ENCODE assay signal across 7 cellular contexts in the genomic region with DNA sequence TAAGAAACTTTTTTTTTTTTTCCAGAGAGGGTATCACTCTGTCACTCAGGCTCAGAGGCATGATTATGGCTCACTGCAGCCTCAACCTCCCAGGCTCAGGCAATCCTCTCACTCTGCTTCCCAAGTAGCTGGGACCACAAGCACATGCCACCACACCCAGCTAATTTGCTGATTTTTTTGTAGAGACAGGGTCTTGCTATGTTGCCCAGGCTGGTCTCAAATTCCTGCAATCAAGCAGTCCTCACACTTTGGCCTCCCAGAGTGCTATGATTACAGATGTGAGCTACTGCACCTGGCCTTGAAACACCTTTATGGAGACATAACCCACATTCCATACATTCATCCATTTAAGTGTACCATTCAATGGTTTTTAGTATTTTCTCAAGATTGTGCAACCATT.
"Had no signal": no experiment of that assay in that cellular context is flagged by ENCODE, and none has a peak within 500 bp of the region (broad histone marks: within the 10 kb centered on the region; RNA-seq: fewer than 3 reads in every experiment).

No MANE protein-coding gene starts in this region.

- H3K9ac ChIP-seq: GM23248, KMS-11 had no signal

- H3K4me3 ChIP-seq: GM23248 had no signal

- H2AFZ ChIP-seq: GM23248 had no signal

- DNase-seq: GM23248, GOT3, H9, HCEC 1CT, KBM-7 had no signal

- H3K27ac ChIP-seq: GM23248, KMS-11 had no signal

- FAIRE-seq: HTR-8/SVneo had no signal

- H3K4me2 ChIP-seq: KMS-11 had no signal
